ENCODE assay signal across 8 cellular contexts in genomic region chr6:33410050-33410710, GRCh38. TPM values are rescaled to one million over a fixed set of nuclear protein-coding genes. Genes with fewer than 3 reads are reported as not detected.
DNase-seq lines count a peak whose midpoint lies in the region; ATAC-seq and TF ChIP-seq lines count a peak whose summit lies in the region.

No MANE protein-coding gene starts in this region.

- peak; percentile 79 for ATAC-seq in GM21576 (IDR thresholded peaks at IDR 0.05; ENCODE audit: unreplicated experiment)

- no peaks in the 10 kb centered on the region for H3K9me3 ChIP-seq in OCI-LY7 (ENCODE audit: low read length)

- H3K4me3 ChIP-seq in OCI-LY7 (ENCODE audit: low read depth, low read length, poor library complexity, severe bottlenecking) (peak overlapping the region; percentile 81), epithelial cell of esophagus (ENCODE audit: low read length) (peak overlapping the region; percentile 72)

- peaks cover 20 to 35% (median 28%) of the 10 kb centered on the region in 3 donors for H3K4me1 Mint-ChIP-seq in IgD-negative memory B cell

- H4K20me1 ChIP-seq in OCI-LY7 (ENCODE audit: insufficient read depth, low read length) = no peaks in the 10 kb centered on the region

- CTCF ChIA-PET in OCI-LY7 (lab: Charles Lee; ENCODE audit: unreplicated experiment) = interaction anchor here (0.6 kb wide), 1 partner anchor 21 kb away, joined by 14 read pairs; no protein-coding TSS in a partner anchor

- H3K9me2 ChIP-seq in OCI-LY7 (ENCODE audit: insufficient read depth, low read length) = no peaks in the 10 kb centered on the region

- H3K36me3 Mint-ChIP-seq in IgD-negative memory B cell = no peaks in the 10 kb centered on the region

- DNase-seq in DMS153 (lab: John Stamatoyannopoulos, UW) = peak; percentile 96
- DNase-seq in OCI-LY7 (ENCODE audit: low spot score) = peak; percentile 97
- DNase-seq in activated T-cell treated with anti-CD3 and anti-CD28 coated beads for 4 hours = peak; percentile 98
- DNase-seq in epithelial cell of esophagus (ENCODE audit: low read depth) = peak; percentile 99
- DNase-seq in mucosa of gallbladder (ENCODE audit: low spot score) = peak; percentile 97
- peak; percentile 97 to 98 for DNase-seq in stimulated activated CD8-positive, alpha-beta memory T cell treated with anti-CD3 and anti-CD28 coated beads, Interleukin-4, amount 100 ng/mL, for 1 hour (ENCODE audit: low read depth in 2 of 2, low spot score in 1 of 2)

- peaks cover 5% of the 10 kb centered on the region; the same call in 1 of the 2 replicates for H3K79me2 ChIP-seq in OCI-LY7 (ENCODE audit: insufficient read depth, low read depth, low read length)

- peak overlapping the region; percentile 85 to 94 (median 92) for H3K27ac Mint-ChIP-seq in IgD-negative memory B cell

- H2AFZ ChIP-seq in OCI-LY7 (ENCODE audit: low read length) = no peak overlapping the region

- H3K4me1 ChIP-seq in OCI-LY7 (ENCODE audit: insufficient read depth, low read length, poor library complexity, severe bottlenecking) = peaks cover 40% of the 10 kb centered on the region

- no peaks in the 10 kb centered on the region for H3K9me3 Mint-ChIP-seq in IgD-negative memory B cell

- no TSS peak for BruUV-seq in OCI-LY7 (replicated peaks; lab: Mats Ljungman, UMichigan)

- peaks cover 72% of the 10 kb centered on the region for H3K36me3 ChIP-seq in OCI-LY7 (ENCODE audit: insufficient read depth, low read length)

- intact Hi-C loops in OCI-LY7 (cut with micrococcal nuclease; ENCODE audit: unreplicated experiment) = loop anchor here (1.0 to 10.0 kb wide), 3 partner anchors 19 to 205 kb away; partner anchors contain the start of genes HSD17B8, KIFC1, RING1 and RXRB

- POLR2A ChIA-PET in OCI-LY7 (lab: Charles Lee) = no interaction called here

- peak overlapping the region; percentile 85 for H3K27ac ChIP-seq in OCI-LY7 (ENCODE audit: low read depth, low read length, poor library complexity, severe bottlenecking)

- peak overlapping the region; percentile 87 to 96 (median 90) for H3K4me3 Mint-ChIP-seq in IgD-negative memory B cell

- no peak for TF ChIP-seq CTCF in OCI-LY7 (conservative IDR thresholded peaks at IDR 0.05; ENCODE audit: low read length)
- no peak for TF ChIP-seq CTCF in epithelial cell of esophagus (IDR thresholded peaks at IDR 0.05; ENCODE audit: insufficient read depth, low read depth, low read length, missing control alignments)

- H3K4me2 ChIP-seq in OCI-LY7 (ENCODE audit: low read length) = peak overlapping the region; percentile 97

- no peaks in the 10 kb centered on the region for H3K27me3 Mint-ChIP-seq in IgD-negative memory B cell

RNA-seq across cellular contexts. Expression of gene PHF1, which starts 0.6 kb away (rescaled TPM):
- polyA plus RNA-seq in IgD-negative memory B cell = 77.0 TPM
- 19.9 and 21.4 TPM in 2 replicates for total RNA-seq in OCI-LY7 (2014; rRNA removed; shearing (Covaris generic))
- 30.2 and 35.0 TPM in 2 replicates for total RNA-seq in OCI-LY7 (2022)
- total RNA-seq in mucosa of gallbladder = 82.3 TPM

RNA-seq across cellular contexts. Expression of gene CUTA, which starts 7.7 kb away (rescaled TPM):
- 449 TPM for polyA plus RNA-seq in IgD-negative memory B cell
- 147 and 164 TPM in 2 replicates for total RNA-seq in OCI-LY7 (2014; rRNA removed; shearing (Covaris generic))
- total RNA-seq in OCI-LY7 (2022) (165 and 175 TPM in 2 replicates), mucosa of gallbladder (238 TPM)

RNA-seq across cellular contexts. Expression of gene SYNGAP1, which starts 9.7 kb away (rescaled TPM):
- 0.54 TPM for polyA plus RNA-seq in IgD-negative memory B cell
- 5.4 and 5.6 TPM in 2 replicates for total RNA-seq in OCI-LY7 (2014; rRNA removed; shearing (Covaris generic))
- total RNA-seq in OCI-LY7 (2022) (30.7 and 32.3 TPM in 2 replicates), mucosa of gallbladder (31.0 TPM)

RNA-seq across cellular contexts. Expression of gene KIFC1, which starts 18.6 kb away (rescaled TPM):
- 0.23 TPM for polyA plus RNA-seq in IgD-negative memory B cell
- total RNA-seq in OCI-LY7 (2014; rRNA removed; shearing (Covaris generic)) = 133 and 138 TPM in 2 replicates
- 167 and 176 TPM in 2 replicates for total RNA-seq in OCI-LY7 (2022)
- total RNA-seq in mucosa of gallbladder = 2.1 TPM

RNA-seq across cellular contexts. Expression of gene ZBTB9, which starts 44.2 kb away (rescaled TPM):
- 9.0 TPM for polyA plus RNA-seq in IgD-negative memory B cell
- total RNA-seq in OCI-LY7 (2014; rRNA removed; shearing (Covaris generic)) = 7.7 and 11.2 TPM in 2 replicates
- total RNA-seq in OCI-LY7 (2022) (6.8 and 7.3 TPM in 2 replicates), mucosa of gallbladder (8.0 TPM)

Comparison
In these comparisons a context has a peak if more than half of its experiments do, and no peak if none do; other contexts are left out.
1. Peak in every context shown above with its lines: DNase-seq, ATAC-seq, H3K4me3 ChIP-seq and H3K27ac ChIP-seq.